In genomic region chr6:26250806-26251075, GRCh38 we compare ENCODE assay signal across 8 cellular contexts.
DNase-seq lines count a peak whose midpoint lies in the region; ATAC-seq, FAIRE-seq and TF ChIP-seq lines count a peak whose summit lies in the region.

No MANE protein-coding gene starts in this region.

- no peaks in the 10 kb centered on the region for H3K27me3 ChIP-seq in CD8-positive, alpha-beta T cell (ENCODE audit: insufficient read depth, low read length)
- H3K27me3 ChIP-seq in hepatocyte (no peaks in the 10 kb centered on the region), smooth muscle cell (ENCODE audit: low read depth) (no peaks in the 10 kb centered on the region)

- H4K20me1 ChIP-seq in hepatocyte (ENCODE audit: insufficient read depth, poor library complexity, severe bottlenecking) (no peaks in the 10 kb centered on the region), smooth muscle cell (ENCODE audit: low read depth) (no peaks in the 10 kb centered on the region)

- peak in 4 of 7 experiments; percentile 22 to 51 (median 50) for DNase-seq in CD8-positive, alpha-beta T cell
- DNase-seq in activated naive CD4-positive, alpha-beta T cell treated with anti-CD3 and anti-CD28 coated beads, Interleukin-2, amount 50 U/mL, for 72 hours (ENCODE audit: low spot score in 2 of 2) = no peak
- no peak for DNase-seq in hepatocyte (ENCODE audit: low spot score)
- no peak for DNase-seq in smooth muscle cell (lab: John Stamatoyannopoulos, UW; ENCODE audit: unreplicated experiment)
- no peak for DNase-seq in GM12892 (ENCODE audit: insufficient read length)
- no peak for DNase-seq in NCI-H82 treated with DMSO at 0.1 percent for 48 hours (lab: John Stamatoyannopoulos, UW; ENCODE audit: unreplicated experiment)
- no peak for DNase-seq in cerebellar nuclear complex (lab: John Stamatoyannopoulos, UW)

- no peak for FAIRE-seq in GM12892 (lab: Jason Lieb, UNC)

- no peaks in the 10 kb centered on the region for H3K27me3 Mint-ChIP-seq in CD8-positive, alpha-beta T cell (ENCODE audit: low read depth)

- peak; percentile 5 for ATAC-seq in CD8-positive, alpha-beta T cell
- peak; percentile 3 for ATAC-seq in HG03342 (IDR thresholded peaks at IDR 0.05; ENCODE audit: unreplicated experiment)
- peak; percentile 5 to 9 for ATAC-seq in activated naive CD4-positive, alpha-beta T cell treated with anti-CD3 and anti-CD28 coated beads, Interleukin-2, amount 50 U/mL, for 72 hours

- H3K27ac Mint-ChIP-seq in CD8-positive, alpha-beta T cell = peak overlapping the region; percentile 96
- peak overlapping the region; percentile 96 to 100 for H3K27ac Mint-ChIP-seq in activated naive CD4-positive, alpha-beta T cell treated with anti-CD3 and anti-CD28 coated beads, Interleukin-2, amount 50 U/mL, for 72 hours

- H3K9me2 ChIP-seq in hepatocyte (replicated peaks; ENCODE audit: insufficient read depth) = no peaks in the 10 kb centered on the region

- intact Hi-C loops in CD8-positive, alpha-beta T cell (cut with DNase I, micrococcal nuclease) = loop anchor here (1.0 to 2.0 kb wide), 11 partner anchors 10 to 127 kb away; a partner anchor contains a TSS

- H3K36me3 ChIP-seq in CD8-positive, alpha-beta T cell (ENCODE audit: insufficient read depth, low read length) = no peaks in the 10 kb centered on the region
- H3K36me3 ChIP-seq in hepatocyte (replicated peaks; ENCODE audit: insufficient read depth, low read depth) (no peaks in the 10 kb centered on the region), smooth muscle cell (ENCODE audit: low read depth) (no peaks in the 10 kb centered on the region)

- H3K4me1 Mint-ChIP-seq in CD8-positive, alpha-beta T cell (ENCODE audit: low read depth) = peaks cover 42% of the 10 kb centered on the region

- H3K27ac ChIP-seq in CD8-positive, alpha-beta T cell (ENCODE audit: low read depth, low read length) = peak overlapping the region; percentile 83
- peak overlapping the region; percentile 98 for H3K27ac ChIP-seq in hepatocyte
- peak overlapping the region; percentile 15 for H3K27ac ChIP-seq in smooth muscle cell (ENCODE audit: low read depth)

- peaks cover 36% of the 10 kb centered on the region for H3K79me2 ChIP-seq in hepatocyte
- peaks cover 15% of the 10 kb centered on the region for H3K79me2 ChIP-seq in smooth muscle cell (ENCODE audit: low read depth)

- H3K9me3 ChIP-seq in CD8-positive, alpha-beta T cell (ENCODE audit: low read length) = no peaks in the 10 kb centered on the region
- H3K9me3 ChIP-seq in hepatocyte (ENCODE audit: low read depth) = no peaks in the 10 kb centered on the region
- H3K9me3 ChIP-seq in smooth muscle cell (replicated peaks; ENCODE audit: low read depth) = no peaks in the 10 kb centered on the region

- H3K4me3 ChIP-seq in CD8-positive, alpha-beta T cell (ENCODE audit: low read depth, low read length) = peak overlapping the region; percentile 80
- H3K4me3 ChIP-seq in hepatocyte = peak overlapping the region; percentile 82
- peak overlapping the region; percentile 74 for H3K4me3 ChIP-seq in smooth muscle cell

- POLR2A ChIA-PET in CD8-positive, alpha-beta T cell (lab: Charles Lee) = interaction anchor here (0.6 to 4.4 kb wide), 30 partner anchors 13 to 1642 kb away, joined by 3 to 57 read pairs (median 6); partner anchors contain the start of gene HMGN4

- no peak for TF ChIP-seq POLR2A in GM12892 (IDR thresholded peaks at IDR 0.05; ENCODE audit: low read depth, low read length)

- peak overlapping the region; percentile 99 for H3K4me3 Mint-ChIP-seq in CD8-positive, alpha-beta T cell

- H3K9ac ChIP-seq in smooth muscle cell (ENCODE audit: low read depth) = no peak overlapping the region

- H3K4me2 ChIP-seq in hepatocyte (peak overlapping the region; percentile 81), smooth muscle cell (peak overlapping the region; percentile 99)

- H2AFZ ChIP-seq in hepatocyte (peak overlapping the region; percentile 58), smooth muscle cell (ENCODE audit: low read depth) (peak overlapping the region; percentile 97)

- CTCF ChIA-PET in CD8-positive, alpha-beta T cell (lab: Charles Lee) = interaction anchor here (0.5 to 3.7 kb wide), 22 partner anchors 9 to 345 kb away, joined by 3 to 38 read pairs (median 4); a partner anchor contains a TSS

- no peaks in the 10 kb centered on the region for H3K9me3 Mint-ChIP-seq in CD8-positive, alpha-beta T cell
- H3K9me3 Mint-ChIP-seq in activated naive CD4-positive, alpha-beta T cell treated with anti-CD3 and anti-CD28 coated beads, Interleukin-2, amount 50 U/mL, for 72 hours = no peaks in the 10 kb centered on the region

- WGBS in hepatocyte (ENCODE audit: low lambda C conversion rate, missing lambda C conversion rate) = 2% methylated on average over 7 of the region's 7 CpGs
- WGBS in smooth muscle cell (ENCODE audit: low lambda C conversion rate) = 2% methylated on average over 7 of the region's 7 CpGs

- H3K36me3 Mint-ChIP-seq in CD8-positive, alpha-beta T cell = peaks cover 10% of the 10 kb centered on the region
- peaks cover 22 to 28% of the 10 kb centered on the region in 2 donors for H3K36me3 Mint-ChIP-seq in activated naive CD4-positive, alpha-beta T cell treated with anti-CD3 and anti-CD28 coated beads, Interleukin-2, amount 50 U/mL, for 72 hours

- peaks cover 19% of the 10 kb centered on the region for H3F3A ChIP-seq in smooth muscle cell (ENCODE audit: low read depth)

- no peak for TF ChIP-seq CTCF in CD8-positive, alpha-beta T cell (IDR thresholded peaks at IDR 0.05)
- no peak for TF ChIP-seq CTCF in hepatocyte (IDR thresholded peaks at IDR 0.05; ENCODE audit: poor library complexity)
- TF ChIP-seq CTCF in smooth muscle cell (IDR thresholded peaks at IDR 0.05; ENCODE audit: borderline replicate concordance, insufficient read depth, poor library complexity, severe bottlenecking) = no peak

- peaks cover 15% of the 10 kb centered on the region for H3K4me1 ChIP-seq in CD8-positive, alpha-beta T cell (ENCODE audit: insufficient read depth, low read length)
- H3K4me1 ChIP-seq in hepatocyte (ENCODE audit: insufficient read depth) (peaks cover 13% of the 10 kb centered on the region), smooth muscle cell (ENCODE audit: low read depth) (peaks cover 16% of the 10 kb centered on the region)

Comparison
In these comparisons a context has a peak if more than half of its experiments do, and no peak if none do; other contexts are left out.
1. DNase-seq: peak in CD8-positive, alpha-beta T cell (4 of 7); none in activated naive CD4-positive, alpha-beta T cell treated with anti-CD3 and anti-CD28 coated beads, Interleukin-2, amount 50 U/mL, for 72 hours (0 of 2), hepatocyte (single experiment), smooth muscle cell (single experiment), GM12892 (single experiment), NCI-H82 treated with DMSO at 0.1 percent for 48 hours (single experiment) and cerebellar nuclear complex (0 of 2).
2. H3K27ac ChIP-seq: peak in every context shown above with its lines; median percentile 98 in hepatocyte; 83 in CD8-positive, alpha-beta T cell; 15 in smooth muscle cell.
3. Peak in every context shown above with its lines, with median percentiles within 50 percentile points of each other: ATAC-seq and H3K4me3 ChIP-seq.